ENCODE assay signal across 21 cellular contexts in genomic region chr2:224331698-224332097, GRCh38.
"Had no signal": no experiment of that assay in that cellular context is flagged by ENCODE, and none has a peak within 500 bp of the region (broad histone marks: within the 10 kb centered on the region; RNA-seq: fewer than 3 reads in every experiment).

No MANE protein-coding gene starts in this region.

- H3K4me3 Mint-ChIP-seq: naive thymus-derived CD8-positive, alpha-beta T cell; neural crest cell; stimulated activated effector memory CD8-positive, alpha-beta T cell treated with anti-CD3 and anti-CD28 coated beads, Interleukin-12 subunit alpha, Interleukin-12 subunit beta, amount 100 ng/mL, for 72 hours had no signal

- H3K27ac ChIP-seq: colonic mucosa, esophagus squamous epithelium, gastroesophageal sphincter, ovary, tibial artery had no signal

- DNase-seq: colonic mucosa; dermis blood vessel endothelial cell; esophagus squamous epithelium; foreskin fibroblast; glutamatergic neuron; kidney; left cardiac atrium; left ventricle myocardium superior; mucosa of descending colon; naive thymus-derived CD8-positive, alpha-beta T cell; nucleus accumbens; ovary; right cardiac atrium; stimulated activated CD4-positive, alpha-beta T cell treated with anti-CD3 and anti-CD28 coated beads, Interleukin-4, amount 100 ng/mL, for 1 hour; stimulated activated CD8-positive, alpha-beta memory T cell treated with anti-CD3 and anti-CD28 coated beads, Interleukin-4, amount 100 ng/mL, for 48 hours; stimulated activated naive CD8-positive, alpha-beta T cell treated with anti-CD3 and anti-CD28 coated beads, Interleukin-15, Interleukin-2, amounts not matched to agents 100 U/mL and 50 U/mL, for 24 hours; tibial artery had no signal

- ATAC-seq: gastroesophageal sphincter; left cardiac atrium; left ventricle myocardium superior; mucosa of descending colon; naive thymus-derived CD8-positive, alpha-beta T cell; right cardiac atrium; stimulated activated effector memory CD8-positive, alpha-beta T cell treated with anti-CD3 and anti-CD28 coated beads, Interleukin-12 subunit alpha, Interleukin-12 subunit beta, amount 100 ng/mL, for 72 hours; stimulated activated naive CD8-positive, alpha-beta T cell treated with anti-CD3 and anti-CD28 coated beads, Interleukin-15, Interleukin-2, amounts not matched to agents 100 U/mL and 50 U/mL, for 24 hours had no signal

- H3K4me1 Mint-ChIP-seq: naive thymus-derived CD8-positive, alpha-beta T cell; neural crest cell; stimulated activated effector memory CD8-positive, alpha-beta T cell treated with anti-CD3 and anti-CD28 coated beads, Interleukin-12 subunit alpha, Interleukin-12 subunit beta, amount 100 ng/mL, for 72 hours had no signal

- H3K36me3 ChIP-seq: colonic mucosa, esophagus squamous epithelium, gastroesophageal sphincter, ovary, tibial artery had no signal

- H3K36me3 Mint-ChIP-seq: naive thymus-derived CD8-positive, alpha-beta T cell; stimulated activated effector memory CD8-positive, alpha-beta T cell treated with anti-CD3 and anti-CD28 coated beads, Interleukin-12 subunit alpha, Interleukin-12 subunit beta, amount 100 ng/mL, for 72 hours had no signal

- H3K27ac Mint-ChIP-seq: progenitor cell of endocrine pancreas; stimulated activated effector memory CD8-positive, alpha-beta T cell treated with anti-CD3 and anti-CD28 coated beads, Interleukin-12 subunit alpha, Interleukin-12 subunit beta, amount 100 ng/mL, for 72 hours had no signal

- H3K9me3 ChIP-seq: colonic mucosa, esophagus squamous epithelium, gastroesophageal sphincter, mucosa of descending colon, ovary, tibial artery had no signal

- H3K27me3 ChIP-seq: colonic mucosa, esophagus squamous epithelium, gastroesophageal sphincter, ovary, tibial artery had no signal

- H3K4me3 ChIP-seq: colonic mucosa, esophagus squamous epithelium, gastroesophageal sphincter, mucosa of descending colon, ovary, tibial artery had no signal

- H3K4me1 ChIP-seq: colonic mucosa, esophagus squamous epithelium, gastroesophageal sphincter, tibial artery had no signal

- H3K9me3 Mint-ChIP-seq: stimulated activated effector memory CD8-positive, alpha-beta T cell treated with anti-CD3 and anti-CD28 coated beads, Interleukin-12 subunit alpha, Interleukin-12 subunit beta, amount 100 ng/mL, for 72 hours had no signal
